22 cellular contexts compared by ENCODE assay signal in the genomic region with DNA sequence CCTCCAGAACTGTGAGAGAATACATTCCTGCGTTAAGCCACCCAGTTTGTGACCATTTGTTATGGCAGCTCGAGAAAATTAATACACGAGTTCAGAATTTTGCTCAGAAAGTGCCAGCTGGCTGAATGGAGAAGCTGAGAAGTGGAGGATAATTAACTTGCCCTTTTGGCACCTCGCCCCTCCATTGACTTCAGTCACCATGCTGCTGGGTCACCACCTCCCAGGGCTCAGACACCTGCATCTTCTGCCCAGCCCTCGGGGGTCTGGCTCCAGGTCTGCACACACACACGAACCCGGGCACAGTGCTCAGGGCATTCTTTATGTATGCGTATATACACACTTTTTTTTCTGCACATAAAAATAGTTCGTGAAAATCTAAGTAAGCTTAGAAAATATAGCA. TPM values are rescaled to one million over a fixed set of nuclear protein-coding genes. Genes with fewer than 3 reads are reported as not detected.
DNase-seq lines count a peak whose midpoint lies in the region; ATAC-seq, FAIRE-seq and TF ChIP-seq lines count a peak whose summit lies in the region.
"Had no signal": no experiment of that assay in that cellular context is flagged by ENCODE, and none has a peak within 500 bp of the region (broad histone marks: within the 10 kb centered on the region; RNA-seq: fewer than 3 reads in every experiment).

No MANE protein-coding gene starts in this region.

- H3K4me1 ChIP-seq in IMR-90 (ENCODE audit: control insufficient read depth, insufficient read depth, low read length), result peaks cover 18% of the 10 kb centered on the region
- peaks cover 6% of the 10 kb centered on the region for H3K4me1 ChIP-seq in endothelial cell of umbilical vein (ENCODE audit: control insufficient read depth, extremely low read depth, insufficient read depth, low read length)
- peaks cover 11% of the 10 kb centered on the region in 2 experiments for H3K4me1 ChIP-seq in trophoblast cell (ENCODE audit: control insufficient read depth in 1 of 2, insufficient read depth in 2 of 2, low read length in 2 of 2)

- H3K79me2 ChIP-seq in endothelial cell of umbilical vein (ENCODE audit: control insufficient read depth, insufficient read depth, low read length) (no peaks in the 10 kb centered on the region), trophoblast cell (ENCODE audit: control insufficient read depth, insufficient read depth, low read length, poor library complexity) (no peaks in the 10 kb centered on the region)

- DNase-seq in NCI-H1105 treated with DMSO at 0.1 percent for 48 hours (lab: John Stamatoyannopoulos, UW), result peak; percentile 5
- no peak for DNase-seq in NCI-H1105 (lab: John Stamatoyannopoulos, UW)
- DNase-seq in IMR-90, result no peak
- no peak for DNase-seq in endothelial cell of umbilical vein (ENCODE audit: low read depth, low spot score)
- DNase-seq in trophoblast cell, result no peak
- DNase-seq in anterior cingulate cortex (lab: John Stamatoyannopoulos, UW), result no peak
- no peak for DNase-seq in ACHN
- DNase-seq in AG20443 (ENCODE audit: low spot score), result no peak
- DNase-seq: 8988T; Calu3; CD8-positive, alpha-beta T cell; DMS79 treated with DMSO at 0.1 percent for 48 hours; KG1; NCI-H1436; NCI-H2029 treated with DMSO at 0.1 percent for 48 hours; NCI-H510A; NCI-H748 treated with DMSO at 0.1 percent for 48 hours; OCI-M1; SHP77 treated with DMSO at 0.1 percent for 48 hours had no signal

- peaks cover 2% of the 10 kb centered on the region for H3K9me3 ChIP-seq in IMR-90 (ENCODE audit: control insufficient read depth, insufficient read depth, low read length)
- H3K9me3 ChIP-seq in endothelial cell of umbilical vein (replicated peaks; ENCODE audit: control insufficient read depth, insufficient read depth, low read length), result no peaks in the 10 kb centered on the region
- H3K9me3 ChIP-seq in trophoblast cell (ENCODE audit: insufficient read depth, low read depth, low read length), result peaks cover 5% of the 10 kb centered on the region

- no peak overlapping the region for H3K27ac ChIP-seq in IMR-90 (ENCODE audit: insufficient read depth, low read length)
- no peak overlapping the region for H3K27ac ChIP-seq in endothelial cell of umbilical vein (ENCODE audit: insufficient read depth, low read depth, low read length)
- H3K27ac ChIP-seq in trophoblast cell (ENCODE audit: low read depth, low read length), result no peak overlapping the region
- H3K27ac ChIP-seq: BLaER1 treated with 17β-estradiol and CSF1 and Interleukin-3, amounts not matched to agents 10 nM and 100 nM had no signal

- H4K8ac ChIP-seq in IMR-90 (ENCODE audit: low read depth in 2 of 2, low read length in 2 of 2) (no peak overlapping the region), trophoblast cell (ENCODE audit: low read depth, low read length) (no peak overlapping the region)

- H4K91ac ChIP-seq in IMR-90 (ENCODE audit: insufficient read depth, low read depth, low read length) (peak overlapping the region; percentile 21; the same call in 1 of the 2 replicates), trophoblast cell (ENCODE audit: low read depth, low read length) (peak overlapping the region; percentile 75)

- dilution Hi-C loops in IMR-90 (cut with HindIII; ENCODE audit: low sequenced_read_pairs, unreplicated experiment) (no loop called here), endothelial cell of umbilical vein (cut with MboI; ENCODE audit: extremely low pct_ligation_motif_present, low sequenced_read_pairs) (no loop called here)

- H3K18ac ChIP-seq in IMR-90 (ENCODE audit: low read depth, low read length) (peak overlapping the region; percentile 77; the same call in 1 of the 2 replicates), trophoblast cell (ENCODE audit: low read length) (no peak overlapping the region)

- H2BK120ac ChIP-seq in IMR-90 (ENCODE audit: low read depth, low read length) (0 out of 2 replicates have a peak overlapping the region, but pooled peaks have one; percentile 95), trophoblast cell (ENCODE audit: insufficient read depth, low read length, poor library complexity) (peak overlapping the region; percentile 43)

- no peak overlapping the region for H2AK9ac ChIP-seq in IMR-90 (replicated peaks; ENCODE audit: low read depth, low read length, poor library complexity)

- H4K20me1 ChIP-seq in IMR-90 (ENCODE audit: insufficient read depth, low read length) (no peaks in the 10 kb centered on the region), endothelial cell of umbilical vein (replicated peaks; ENCODE audit: control insufficient read depth, extremely low read depth, insufficient read depth, low read length) (no peaks in the 10 kb centered on the region)
- H4K20me1 ChIP-seq: BLaER1 treated with 17β-estradiol and CSF1 and Interleukin-3, amounts not matched to agents 10 nM and 100 nM had no signal

- H3K36me3 ChIP-seq in IMR-90 (ENCODE audit: control insufficient read depth, insufficient read depth, low read length), result no peaks in the 10 kb centered on the region
- H3K36me3 ChIP-seq in endothelial cell of umbilical vein (ENCODE audit: control insufficient read depth in 2 of 2, extremely low read depth in 1 of 2, insufficient read depth in 2 of 2, low read length in 2 of 2), result no peaks in the 10 kb centered on the region
- peaks cover 0 to 1% of the 10 kb centered on the region in 2 experiments for H3K36me3 ChIP-seq in trophoblast cell (ENCODE audit: control insufficient read depth in 1 of 2, insufficient read depth in 2 of 2, low read length in 2 of 2)
- H3K36me3 ChIP-seq: BLaER1 treated with 17β-estradiol and CSF1 and Interleukin-3, amounts not matched to agents 10 nM and 100 nM had no signal

- H2BK15ac ChIP-seq in IMR-90 (ENCODE audit: low read depth, low read length), result peak overlapping the region; percentile 93; the same call in 1 of the 3 replicates

- 100% methylated on average over 2 of the region's 9 CpGs; no CpG with 5 or more reads in 1 of the 2 experiments for WGBS in IMR-90 (ENCODE audit: extremely low coverage in 2 of 2, insufficient read length in 1 of 2), 2 experiments
- no CpG with 5 or more reads among the region's 9 CpGs for WGBS in trophoblast cell (ENCODE audit: extremely low coverage, insufficient coverage, insufficient read length)

- H2AK5ac ChIP-seq in IMR-90 (ENCODE audit: low read depth, low read length) (0 out of 2 replicates have a peak overlapping the region, but pooled peaks have one; percentile 63), trophoblast cell (ENCODE audit: low read length) (peak overlapping the region; percentile 41)

- no peak overlapping the region for H2AFZ ChIP-seq in IMR-90 (replicated peaks; ENCODE audit: low read length, poor library complexity)
- no peak overlapping the region for H2AFZ ChIP-seq in endothelial cell of umbilical vein (ENCODE audit: low read depth, low read length)
- H2AFZ ChIP-seq in trophoblast cell (ENCODE audit: insufficient read depth, low read length, poor library complexity), result no peak overlapping the region

- H3K4me3 ChIP-seq in IMR-90 (ENCODE audit: insufficient read depth, low read depth, low read length) (no peak overlapping the region), endothelial cell of umbilical vein (replicated peaks in 1 of 3; ENCODE audit: insufficient read depth in 1 of 3, low read depth in 1 of 3, low read length in 3 of 3) (no peak overlapping the region), trophoblast cell (ENCODE audit: low read depth, low read length) (no peak overlapping the region)
- H3K4me3 ChIP-seq: BLaER1 treated with 17β-estradiol and CSF1 and Interleukin-3, amounts not matched to agents 10 nM and 100 nM had no signal

- H3K23ac ChIP-seq in IMR-90 (ENCODE audit: low read depth, low read length), result no peak overlapping the region
- no peak overlapping the region for H3K23ac ChIP-seq in trophoblast cell (ENCODE audit: low read length)

- BruUV-seq in IMR-90 (replicated peaks; lab: Mats Ljungman, UMichigan) (no TSS peak), endothelial cell of umbilical vein (replicated peaks; lab: Mats Ljungman, UMichigan) (no TSS peak)

- no peak overlapping the region for H3K56ac ChIP-seq in IMR-90 (ENCODE audit: extremely low read depth, insufficient read depth, low read length)

- peak; percentile 4 for FAIRE-seq in endothelial cell of umbilical vein (lab: Jason Lieb, UNC)
- FAIRE-seq: HepG2 had no signal

- H2BK12ac ChIP-seq in trophoblast cell (ENCODE audit: low read length), result peak overlapping the region; percentile 63

- H3K4ac ChIP-seq in IMR-90 (ENCODE audit: low read depth, low read length) (peak overlapping the region; percentile 92), trophoblast cell (ENCODE audit: low read depth, low read length) (no peak overlapping the region)

- H2BK5ac ChIP-seq in IMR-90 (ENCODE audit: low read depth, low read length, poor library complexity, severe bottlenecking) (no peak overlapping the region), trophoblast cell (ENCODE audit: low read depth, low read length, poor library complexity) (no peak overlapping the region)

- H4K5ac ChIP-seq in IMR-90 (ENCODE audit: low read depth, low read length), result no peak overlapping the region

- H3K4me2 ChIP-seq in IMR-90 (ENCODE audit: low read depth, low read length), result no peak overlapping the region
- H3K4me2 ChIP-seq in endothelial cell of umbilical vein (ENCODE audit: insufficient read depth, low read length), result no peak overlapping the region
- H3K4me2 ChIP-seq in trophoblast cell (ENCODE audit: low read length), result no peak overlapping the region

- H3K9ac ChIP-seq in IMR-90 (ENCODE audit: low read depth, low read length) (no peak overlapping the region), endothelial cell of umbilical vein (replicated peaks; ENCODE audit: extremely low read depth, insufficient read depth, low read length) (no peak overlapping the region), trophoblast cell (ENCODE audit: low read length) (no peak overlapping the region)
- H3K9ac ChIP-seq: BLaER1 treated with 17β-estradiol and CSF1 and Interleukin-3, amounts not matched to agents 10 nM and 100 nM had no signal

- ATAC-seq in IMR-90 (ENCODE audit: low read depth), result no peak
- ATAC-seq: CD8-positive, alpha-beta T cell; HepG2; SK-N-SH treated with all-trans-retinoic acid at 6 μM for 48 hours had no signal

- intact Hi-C loops in IMR-90 (cut with micrococcal nuclease) (no loop called here), endothelial cell of umbilical vein (cut with micrococcal nuclease) (no loop called here)

- POLR2A ChIA-PET in IMR-90 (lab: Charles Lee; ENCODE audit: unreplicated experiment), result no interaction called here
- POLR2A ChIA-PET in endothelial cell of umbilical vein (lab: Charles Lee), result no interaction called here

- TF ChIP-seq RAD21 in IMR-90 (IDR thresholded peaks at IDR 0.05; ENCODE audit: low read length), result no peak

- TF ChIP-seq CTCF in IMR-90 (conservative IDR thresholded peaks at IDR 0.05; ENCODE audit: low read depth, low read length) (no peak), endothelial cell of umbilical vein (IDR thresholded peaks at IDR 0.05; ENCODE audit: extremely low read depth in 1 of 2, insufficient read depth in 1 of 2, low read depth in 1 of 2, low read length in 2 of 2) (no peak)

- in situ Hi-C loops in IMR-90 (cut with MboI; ENCODE audit: low sequenced_read_pairs) (no loop called here), ACHN (cut with HindIII; ENCODE audit: low pct_ligation_motif_present, low pct_unique_long_range_greater_than_20kb, low sequenced_read_pairs) (no loop called here)

- TF ChIP-seq POLR2A in IMR-90 (IDR thresholded peaks at IDR 0.05; ENCODE audit: low read depth, low read length) (no peak), endothelial cell of umbilical vein (IDR thresholded peaks at IDR 0.05; ENCODE audit: low read depth, low read length) (no peak)

- H3K9me1 ChIP-seq in IMR-90 (ENCODE audit: insufficient read depth, low read length), result peaks cover 12% of the 10 kb centered on the region
- no peaks in the 10 kb centered on the region for H3K9me1 ChIP-seq in endothelial cell of umbilical vein (replicated peaks; ENCODE audit: control insufficient read depth, extremely low read depth, insufficient read depth, low read length)

- no peak overlapping the region for H4K12ac ChIP-seq in trophoblast cell (ENCODE audit: low read depth, low read length)

- CTCF ChIA-PET in IMR-90 (lab: Yijun Ruan, JAX), result no interaction called here
- CTCF ChIA-PET in endothelial cell of umbilical vein (lab: Charles Lee), result interaction anchor here (1.6 kb wide), 1 partner anchor 125 kb away, joined by 4 read pairs; no protein-coding TSS in a partner anchor

- peaks cover 0 to 3% of the 10 kb centered on the region in 2 experiments; a peak in 1 of 4 replicates for H3K79me1 ChIP-seq in IMR-90 (ENCODE audit: low read depth in 1 of 2, low read length in 2 of 2)
- H3K79me1 ChIP-seq in trophoblast cell (ENCODE audit: low read length), result peaks cover 14% of the 10 kb centered on the region

- no peaks in the 10 kb centered on the region for H3K27me3 ChIP-seq in IMR-90 (ENCODE audit: control insufficient read depth, insufficient read depth, low read length)
- H3K27me3 ChIP-seq in endothelial cell of umbilical vein (ENCODE audit: control insufficient read depth in 2 of 2, insufficient read depth in 2 of 2, low read length in 2 of 2), result no peaks in the 10 kb centered on the region
- no peaks in the 10 kb centered on the region for H3K27me3 ChIP-seq in trophoblast cell (ENCODE audit: insufficient read depth, low read length)
- H3K27me3 ChIP-seq: BLaER1 treated with 17β-estradiol and CSF1 and Interleukin-3, amounts not matched to agents 10 nM and 100 nM had no signal

- H2BK20ac ChIP-seq in IMR-90 (ENCODE audit: low read depth, low read length), result peak overlapping the region; percentile 84

- H3K14ac ChIP-seq in IMR-90 (replicated peaks; ENCODE audit: low read depth, low read length) (peak overlapping the region; percentile 1; the same call in 1 of the 2 replicates), trophoblast cell (ENCODE audit: low read length) (no peak overlapping the region)

RNA-seq across cellular contexts. Expression of gene AMOTL2, which starts 32.0 kb away (rescaled TPM):
- total RNA-seq in IMR-90 (2012; rRNA removed), result 162 and 172 TPM in 2 replicates
- 176 and 230 TPM in 2 replicates for polyA plus RNA-seq in IMR-90 (2012; rRNA removed)
- polyA plus RNA-seq in IMR-90 (2012; cell fraction: cytosol; rRNA removed), result 168 and 220 TPM in 2 replicates
- polyA plus RNA-seq in IMR-90 (2012; cell fraction: nucleus; rRNA removed; ENCODE audit: low replicate concordance), result 530 and 567 TPM in 2 replicates
- 145 and 167 TPM in 2 replicates for total RNA-seq in endothelial cell of umbilical vein
- polyA plus RNA-seq in endothelial cell of umbilical vein, result 129 and 130 TPM in 2 replicates
- 123 and 135 TPM in 2 replicates for polyA plus RNA-seq in endothelial cell of umbilical vein (2011; cell fraction: cytosol; rRNA removed)
- 200 and 222 TPM in 2 replicates for polyA plus RNA-seq in endothelial cell of umbilical vein (2011; cell fraction: nucleus; rRNA removed)
- polyA plus RNA-seq in endothelial cell of umbilical vein (2012), result 67.7 and 69.8 TPM in 2 replicates
- 186 and 195 TPM in 2 replicates for polyA minus RNA-seq in endothelial cell of umbilical vein
- 41.2 TPM for polyA minus RNA-seq in endothelial cell of umbilical vein (2011; cell fraction: cytosol; rRNA and poly(A)+ RNA removed)
- polyA minus RNA-seq in endothelial cell of umbilical vein (2011; cell fraction: nucleus; rRNA and poly(A)+ RNA removed), result 95.7 and 170 TPM in 2 replicates
- 83.2 and 85.9 TPM in 2 replicates for polyA plus RNA-seq in trophoblast cell (2013)
- total RNA-seq: CD8-positive, alpha-beta T cell had no signal
